ENCODE assay signal across 1 cellular context in genomic region chr1:119340861-119341261, GRCh38.
TF ChIP-seq lines count a peak whose summit lies in the region.

No MANE protein-coding gene starts in this region.

TF ChIP-seq in GM12878, 131 proteins besides CTCF, POLR2A, EP300 and RAD21 (continued from another document):
- TF ChIP-seq, protein P1, sequence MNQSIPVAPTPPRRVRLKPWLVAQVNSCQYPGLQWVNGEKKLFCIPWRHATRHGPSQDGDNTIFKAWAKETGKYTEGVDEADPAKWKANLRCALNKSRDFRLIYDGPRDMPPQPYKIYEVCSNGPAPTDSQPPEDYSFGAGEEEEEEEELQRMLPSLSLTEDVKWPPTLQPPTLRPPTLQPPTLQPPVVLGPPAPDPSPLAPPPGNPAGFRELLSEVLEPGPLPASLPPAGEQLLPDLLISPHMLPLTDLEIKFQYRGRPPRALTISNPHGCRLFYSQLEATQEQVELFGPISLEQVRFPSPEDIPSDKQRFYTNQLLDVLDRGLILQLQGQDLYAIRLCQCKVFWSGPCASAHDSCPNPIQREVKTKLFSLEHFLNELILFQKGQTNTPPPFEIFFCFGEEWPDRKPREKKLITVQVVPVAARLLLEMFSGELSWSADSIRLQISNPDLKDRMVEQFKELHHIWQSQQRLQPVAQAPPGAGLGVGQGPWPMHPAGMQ (IDR thresholded peaks at IDR 0.05; ENCODE audit: borderline replicate concordance), result no peak
- TF ChIP-seq TAF1 (IDR thresholded peaks at IDR 0.05; ENCODE audit: borderline replicate concordance, low read depth, low read length) (no peak), FOXM1 (IDR thresholded peaks at IDR 0.05; ENCODE audit: low read depth, low read length) (no peak), NR2F1 (conservative IDR thresholded peaks at IDR 0.05) (no peak)
